Comparison of ENCODE assay signal across 25 cellular contexts in genomic region chr5:116951217-116951616, GRCh38.
"Had no signal": no experiment of that assay in that cellular context is flagged by ENCODE, and none has a peak within 500 bp of the region (broad histone marks: within the 10 kb centered on the region; RNA-seq: fewer than 3 reads in every experiment).

No MANE protein-coding gene starts in this region.

- H3K36me3 ChIP-seq: colonic mucosa, esophagus squamous epithelium, gastrocnemius medialis, heart right ventricle, left lung, lower lobe of right lung had no signal

- H3K27me3 ChIP-seq: colonic mucosa, esophagus squamous epithelium, gastrocnemius medialis, heart right ventricle, left lung had no signal

- FAIRE-seq: islet of Langerhans, keratinocyte had no signal

- H3K27ac ChIP-seq: colonic mucosa, epithelial cell of prostate, esophagus squamous epithelium, gastrocnemius medialis, heart right ventricle, left lung, lower lobe of right lung had no signal

- H3K9me3 ChIP-seq: colonic mucosa, esophagus squamous epithelium, gastrocnemius medialis, left lung, lower lobe of right lung, mucosa of descending colon had no signal

- H3K4me3 ChIP-seq: colonic mucosa, esophagus squamous epithelium, gastrocnemius medialis, heart right ventricle, left lung, lower lobe of right lung, mucosa of descending colon had no signal

- H3K4me1 ChIP-seq: colonic mucosa, esophagus squamous epithelium, gastrocnemius medialis, heart right ventricle, left lung, lower lobe of right lung had no signal

- DNase-seq: colonic mucosa; cortex of kidney; effector CD8-positive, alpha-beta T cell; effector memory CD8-positive, alpha-beta T cell; endodermal cell; erythroblast; esophagus squamous epithelium; foreskin fibroblast; foreskin melanocyte; gastrocnemius medialis; glutamatergic neuron; head of caudate nucleus; heart right ventricle; hippocampal formation; left cardiac atrium; left lung; left ventricle myocardium superior; lower lobe of right lung; mesenchymal stem cell; mucosa of descending colon; naive B cell had no signal

- ATAC-seq: effector memory CD8-positive, alpha-beta T cell; esophagus mucosa; gastrocnemius medialis; heart right ventricle; left cardiac atrium; left lung; left ventricle myocardium superior; lower lobe of right lung; mucosa of descending colon had no signal
